In the genomic region with DNA sequence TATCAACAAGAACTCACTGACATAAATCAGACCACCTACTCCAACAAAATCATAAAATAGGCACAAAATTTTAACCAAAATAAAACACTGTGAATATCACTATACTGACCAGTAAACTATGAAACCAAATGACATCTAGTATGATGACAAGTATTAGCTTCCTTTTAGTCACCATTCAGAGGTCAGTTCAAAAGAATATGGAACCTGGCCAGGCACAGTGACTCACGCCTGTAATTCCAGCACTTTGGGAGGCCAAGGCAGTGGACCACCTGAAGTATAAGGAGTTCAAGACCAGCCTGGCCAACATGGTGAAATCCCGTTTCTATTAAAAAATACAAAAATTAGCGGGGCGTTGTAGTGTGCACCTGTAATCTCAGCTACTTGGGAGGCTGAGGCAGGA, we compare ENCODE assay signal across 14 cellular contexts.
DNase-seq lines count a peak whose midpoint lies in the region; ATAC-seq, FAIRE-seq and TF ChIP-seq lines count a peak whose summit lies in the region.
"Had no signal": no experiment of that assay in that cellular context is flagged by ENCODE, and none has a peak within 500 bp of the region (broad histone marks: within the 10 kb centered on the region; RNA-seq: fewer than 3 reads in every experiment).

No MANE protein-coding gene starts in this region.

- no peak for TF ChIP-seq CTCF in bronchial epithelial cell (IDR thresholded peaks at IDR 0.05; ENCODE audit: insufficient read depth, low read length, severe bottlenecking)

- peak overlapping the region in 4 of 6 donors; percentile 3 to 78 (median 18) for H3K27ac Mint-ChIP-seq in naive B cell

- no peaks in the 10 kb centered on the region for H3K27me3 Mint-ChIP-seq in naive B cell

- H3K4me3 ChIP-seq in bronchial epithelial cell (ENCODE audit: low read depth, low read length) = no peak overlapping the region
- H3K4me3 ChIP-seq: upper lobe of right lung had no signal

- no peaks in the 10 kb centered on the region for H3K9me3 Mint-ChIP-seq in naive B cell

- peak; percentile 27 for DNase-seq in Caki2 (ENCODE audit: low read depth)
- DNase-seq in M059J (ENCODE audit: low read depth) = peak; percentile 84
- DNase-seq in bronchial epithelial cell (ENCODE audit: low read depth) = peak; percentile 53
- DNase-seq in naive B cell = no peak
- no peak for DNase-seq in ecto neural progenitor cell (ENCODE audit: low spot score)
- DNase-seq in NCI-H1105 (lab: John Stamatoyannopoulos, UW) = no peak
- no peak for DNase-seq in activated CD4-positive, alpha-beta T cell treated with anti-CD3 and anti-CD28 coated beads, Interleukin-2, amount 50 U/mL, for 48 hours
- DNase-seq: DMS79, kidney, NCI-H1436 treated with DMSO at 0.1 percent for 48 hours, nucleus accumbens, upper lobe of right lung had no signal

- no peak for FAIRE-seq in bronchial epithelial cell (lab: Jason Lieb, UNC)
- FAIRE-seq: kidney, TTC549 had no signal

- peaks cover 0 to 5% (median 1%) of the 10 kb centered on the region in 3 donors for H3K4me1 Mint-ChIP-seq in naive B cell

- H3K36me3 Mint-ChIP-seq in naive B cell = peaks cover 13 to 20% of the 10 kb centered on the region in 2 donors

- ATAC-seq in naive B cell (ENCODE audit: low read depth in 2 of 2) = no peak
- no peak for ATAC-seq in HG03571 (IDR thresholded peaks at IDR 0.05; ENCODE audit: unreplicated experiment)
- ATAC-seq: upper lobe of right lung had no signal

- in situ Hi-C loops in Caki2 (cut with HindIII; ENCODE audit: low pct_unique_long_range_greater_than_20kb, low sequenced_read_pairs) = no loop called here

- no peaks in the 10 kb centered on the region for H3K27me3 ChIP-seq in bronchial epithelial cell (ENCODE audit: control insufficient read depth, insufficient read depth, low read length)
- H3K27me3 ChIP-seq: upper lobe of right lung had no signal

- H3K4me3 Mint-ChIP-seq in naive B cell = no peak overlapping the region

- H3K36me3 ChIP-seq in bronchial epithelial cell (ENCODE audit: control insufficient read depth, insufficient read depth, low read length) = peaks cover 15% of the 10 kb centered on the region

Comparison
In these comparisons a context has a peak if more than half of its experiments do, and no peak if none do; other contexts are left out.
1. DNase-seq: peak in Caki2 (single experiment), M059J (single experiment) and bronchial epithelial cell (single experiment); none in naive B cell (single experiment), ecto neural progenitor cell (single experiment), NCI-H1105 (single experiment) and activated CD4-positive, alpha-beta T cell treated with anti-CD3 and anti-CD28 coated beads, Interleukin-2, amount 50 U/mL, for 48 hours (0 of 2).